Comparison of ENCODE assay signal across 7 cellular contexts in genomic region chr22:39598017-39598965, GRCh38. TPM values are rescaled to one million over a fixed set of nuclear protein-coding genes. Genes with fewer than 3 reads are reported as not detected.
DNase-seq lines count a peak whose midpoint lies in the region; ATAC-seq and TF ChIP-seq lines count a peak whose summit lies in the region.

No MANE protein-coding gene starts in this region.

- intact Hi-C loops in posterior vena cava (cut with DNase I): no loop called here

- TF ChIP-seq RAD21 in Ishikawa (IDR thresholded peaks at IDR 0.05; ENCODE audit: low read depth): no peak

- TF ChIP-seq EP300 in Ishikawa (IDR thresholded peaks at IDR 0.05; ENCODE audit: borderline replicate concordance): no peak

- ATAC-seq in esophagus mucosa (peak; percentile 94), HG02678 (IDR thresholded peaks at IDR 0.05; ENCODE audit: unreplicated experiment) (no peak)

- DNase-seq in activated CD8-positive, alpha-beta memory T cell treated with anti-CD3 and anti-CD28 coated beads for 1 hour (ENCODE audit: extremely low read depth in 1 of 2, low read depth in 1 of 2): peak; percentile 20 to 50
- peak; percentile 69 for DNase-seq in stimulated activated CD4-positive, alpha-beta T cell treated with anti-CD3 and anti-CD28 coated beads, Interleukin-2, amount 100 ng/mL, for 4 hours (ENCODE audit: low read depth)
- no peak for DNase-seq in posterior vena cava (ENCODE audit: low spot score)
- no peak for DNase-seq in NCI-H2107 (lab: John Stamatoyannopoulos, UW)

TF ChIP-seq in Ishikawa, 13 proteins besides CTCF, POLR2A, EP300 and RAD21:
- TF ChIP-seq YY1 (IDR thresholded peaks at IDR 0.05; ENCODE audit: low read depth): no peak
- no peak for TF ChIP-seq ZBTB7A (IDR thresholded peaks at IDR 0.05; ENCODE audit: low read depth)
- no peak for TF ChIP-seq EGR1 (IDR thresholded peaks at IDR 0.05)
- no peak for TF ChIP-seq TCF12 (IDR thresholded peaks at IDR 0.05; ENCODE audit: low read depth)
- TF ChIP-seq CREB1 (IDR thresholded peaks at IDR 0.05; ENCODE audit: low read depth): no peak
- TF ChIP-seq MAX (IDR thresholded peaks at IDR 0.05): peak; percentile 67
- TF ChIP-seq TEAD4 (IDR thresholded peaks at IDR 0.05): no peak
- no peak for TF ChIP-seq CEBPB (IDR thresholded peaks at IDR 0.05)

RNA-seq across cellular contexts. Expression of gene CACNA1I, which starts 27.7 kb away (rescaled TPM):
- total RNA-seq in esophagus mucosa (0.08 TPM), posterior vena cava (under 1 TPM; 0.05 to 0.09 TPM)

Comparison
In these comparisons a context has a peak if more than half of its experiments do, and no peak if none do; other contexts are left out.
1. DNase-seq: peak in activated CD8-positive, alpha-beta memory T cell treated with anti-CD3 and anti-CD28 coated beads for 1 hour (2 of 2) and stimulated activated CD4-positive, alpha-beta T cell treated with anti-CD3 and anti-CD28 coated beads, Interleukin-2, amount 100 ng/mL, for 4 hours (single experiment); none in posterior vena cava (single experiment) and NCI-H2107 (single experiment).